Comparison of ENCODE assay signal across 25 cellular contexts in the genomic region with DNA sequence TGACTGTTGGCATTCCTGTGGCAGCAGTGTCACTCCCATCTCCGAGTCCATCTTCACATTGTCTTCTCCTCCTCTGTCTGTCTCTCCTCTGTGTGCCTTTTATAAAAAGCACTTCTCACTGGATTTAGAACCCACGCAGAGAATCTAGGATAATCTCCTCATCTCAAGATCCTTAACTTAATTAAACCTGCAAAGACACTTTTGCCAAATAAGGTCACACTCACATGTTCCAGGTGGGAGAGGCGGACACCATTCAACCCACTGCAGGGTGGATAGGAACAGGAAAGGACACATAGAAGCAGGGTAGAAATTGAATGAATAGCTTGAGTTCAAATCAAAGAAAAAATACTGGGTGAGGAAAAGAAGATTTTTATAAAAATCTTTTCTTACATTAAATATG.
DNase-seq lines count a peak whose midpoint lies in the region; TF ChIP-seq lines count a peak whose summit lies in the region.
"Had no signal": no experiment of that assay in that cellular context is flagged by ENCODE, and none has a peak within 500 bp of the region (broad histone marks: within the 10 kb centered on the region; RNA-seq: fewer than 3 reads in every experiment).

No MANE protein-coding gene starts in this region.

- DNase-seq in NCI-H82 (lab: John Stamatoyannopoulos, UW) (peak; percentile 66), NCI-H82 treated with DMSO at 0.1 percent for 48 hours (lab: John Stamatoyannopoulos, UW; ENCODE audit: unreplicated experiment) (peak; percentile 31), WERI-Rb-1 (peak; percentile 63), myocyte (ENCODE audit: low read depth) (peak; percentile 18), type B pancreatic cell (ENCODE audit: extremely low spot score, unreplicated experiment) (no peak), MM.1S (no peak), NCI-H146 (lab: John Stamatoyannopoulos, UW) (no peak), esophagus squamous epithelium (lab: John Stamatoyannopoulos, UW) (no peak)
- DNase-seq: 8988T; ACHN; BE2C; CD4-positive, alpha-beta memory T cell; CD4-positive, CD25-positive, alpha-beta regulatory T cell; CD8-positive, alpha-beta memory T cell; COR-L47; DMS 273 treated with DMSO at 0.1 percent for 48 hours; DMS153; DMS53; DMS79; DND-41; EL; GDM1 had no signal

- TF ChIP-seq CTCF in WERI-Rb-1 (IDR thresholded peaks at IDR 0.05; ENCODE audit: low read depth, low read length) (no peak), type B pancreatic cell (conservative IDR thresholded peaks at IDR 0.05) (no peak), MM.1S (IDR thresholded peaks at IDR 0.05; ENCODE audit: low read length) (no peak), esophagus squamous epithelium (IDR thresholded peaks at IDR 0.05) (no peak)

- no peak overlapping the region for H3K27ac ChIP-seq in WERI-Rb-1
- H3K27ac ChIP-seq in MM.1S (ENCODE audit: low read length): no peak overlapping the region
- no peak overlapping the region for H3K27ac ChIP-seq in esophagus squamous epithelium
- H3K27ac ChIP-seq: BLaER1 had no signal

- H3K36me3 ChIP-seq in WERI-Rb-1: no peaks in the 10 kb centered on the region
- no peaks in the 10 kb centered on the region for H3K36me3 ChIP-seq in MM.1S (replicated peaks; ENCODE audit: insufficient read depth, low read length)
- H3K36me3 ChIP-seq in esophagus squamous epithelium: no peaks in the 10 kb centered on the region
- H3K36me3 ChIP-seq: BE2C, BLaER1 had no signal

- peaks cover 18% of the 10 kb centered on the region for H3K4me1 Mint-ChIP-seq in type B pancreatic cell (ENCODE audit: unreplicated experiment)

- TF ChIP-seq POLR2A in esophagus squamous epithelium (IDR thresholded peaks at IDR 0.05): no peak

- H3K4me1 ChIP-seq in MM.1S (ENCODE audit: low read length) (no peaks in the 10 kb centered on the region), esophagus squamous epithelium (peaks cover 0 to 21% (median 13%) of the 10 kb centered on the region in 3 donors)
- H3K4me1 ChIP-seq: BE2C had no signal

- no peak overlapping the region for H2AFZ ChIP-seq in MM.1S (ENCODE audit: low read length)

- H3K79me2 ChIP-seq in MM.1S (ENCODE audit: low read length): no peaks in the 10 kb centered on the region

- H3K9me3 ChIP-seq in WERI-Rb-1 (ENCODE audit: severe bottlenecking) (no peaks in the 10 kb centered on the region), MM.1S (replicated peaks; ENCODE audit: insufficient read depth, low read length) (no peaks in the 10 kb centered on the region), esophagus squamous epithelium (no peaks in the 10 kb centered on the region)
- H3K9me3 ChIP-seq: BE2C, BLaER1 had no signal

- H3K9me3 Mint-ChIP-seq in type B pancreatic cell: no peaks in the 10 kb centered on the region
- H3K9me3 Mint-ChIP-seq: CD4-positive, alpha-beta memory T cell; CD4-positive, CD25-positive, alpha-beta regulatory T cell; CD8-positive, alpha-beta memory T cell had no signal

- H3K4me2 ChIP-seq in MM.1S (ENCODE audit: low read depth, low read length): no peak overlapping the region
- H3K4me2 ChIP-seq: BLaER1 had no signal

- H3K4me3 Mint-ChIP-seq in type B pancreatic cell: no peak overlapping the region
- H3K4me3 Mint-ChIP-seq: CD14-positive monocyte; CD4-positive, alpha-beta memory T cell; CD4-positive, CD25-positive, alpha-beta regulatory T cell; CD8-positive, alpha-beta memory T cell had no signal

- H3K27me3 ChIP-seq in WERI-Rb-1 (ENCODE audit: insufficient read depth, low read depth, severe bottlenecking) (no peaks in the 10 kb centered on the region), MM.1S (replicated peaks; ENCODE audit: insufficient read depth, low read length) (no peaks in the 10 kb centered on the region), esophagus squamous epithelium (peaks cover 0 to 31% (median 0%) of the 10 kb centered on the region in 4 donors)

- intact Hi-C loops in esophagus squamous epithelium (cut with DNase I): no loop called here

- 83 to 89% methylated on average over 3 of the region's 3 CpGs for WGBS in esophagus squamous epithelium, 2 donors

- no peak overlapping the region for H3K9ac ChIP-seq in MM.1S (ENCODE audit: low read length)
- H3K9ac ChIP-seq: BLaER1 had no signal

- no peaks in the 10 kb centered on the region for H3K9me2 ChIP-seq in MM.1S (replicated peaks; ENCODE audit: insufficient read depth, low read length)

- H3K27ac Mint-ChIP-seq in type B pancreatic cell: no peak overlapping the region
- H3K27ac Mint-ChIP-seq: CD4-positive, alpha-beta memory T cell; CD4-positive, CD25-positive, alpha-beta regulatory T cell; CD8-positive, alpha-beta memory T cell had no signal

- no peaks in the 10 kb centered on the region for H4K20me1 ChIP-seq in MM.1S (ENCODE audit: insufficient read depth, low read length)

- H3K4me3 ChIP-seq in WERI-Rb-1 (ENCODE audit: low read depth, low read length) (no peak overlapping the region), MM.1S (ENCODE audit: low read length) (no peak overlapping the region), esophagus squamous epithelium (no peak overlapping the region)
- H3K4me3 ChIP-seq: BLaER1, GM12878 had no signal

- H3K36me3 Mint-ChIP-seq in type B pancreatic cell: no peaks in the 10 kb centered on the region
- H3K36me3 Mint-ChIP-seq: CD4-positive, alpha-beta memory T cell; CD4-positive, CD25-positive, alpha-beta regulatory T cell; CD8-positive, alpha-beta memory T cell had no signal

- H3K27me3 Mint-ChIP-seq in type B pancreatic cell: peaks cover 34% of the 10 kb centered on the region

- no peaks in the 10 kb centered on the region for H3F3A ChIP-seq in MM.1S (ENCODE audit: insufficient read depth, low read length)

Comparison
In these comparisons a context has a peak if more than half of its experiments do, and no peak if none do; other contexts are left out.
1. DNase-seq: peak in NCI-H82 (single experiment), NCI-H82 treated with DMSO at 0.1 percent for 48 hours (single experiment), WERI-Rb-1 (single experiment) and myocyte (single experiment); none in type B pancreatic cell (single experiment), MM.1S (single experiment), NCI-H146 (single experiment) and esophagus squamous epithelium (single experiment).